9 cellular contexts compared by ENCODE assay signal in the genomic region with DNA sequence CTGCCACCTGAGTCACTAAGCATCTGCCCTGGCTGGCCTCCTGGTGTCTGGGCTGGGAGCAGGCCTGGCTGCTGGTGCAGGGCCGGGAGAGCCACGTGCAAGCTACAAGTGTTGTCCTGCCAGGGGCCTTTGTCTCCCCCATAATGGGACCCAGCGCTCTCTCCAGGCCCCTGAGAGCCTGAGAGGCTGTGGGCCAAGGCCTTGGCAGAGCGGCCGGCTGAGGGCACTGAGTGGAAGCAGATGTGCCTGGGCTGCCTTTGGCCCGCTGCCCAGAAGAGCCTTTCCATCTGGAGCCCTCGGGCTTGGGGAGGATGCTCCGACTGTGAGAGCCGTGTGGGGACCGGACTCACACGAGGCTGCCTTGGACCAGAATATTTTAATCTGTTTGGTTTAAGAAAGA.
DNase-seq lines count a peak whose midpoint lies in the region; ATAC-seq lines count a peak whose summit lies in the region.
"Had no signal": no experiment of that assay in that cellular context is flagged by ENCODE, and none has a peak within 500 bp of the region (broad histone marks: within the 10 kb centered on the region; RNA-seq: fewer than 3 reads in every experiment).

No MANE protein-coding gene starts in this region.

- DNase-seq in NCI-H1092 (lab: John Stamatoyannopoulos, UW) (peak; percentile 97), amygdala (lab: John Stamatoyannopoulos, UW) (peak in 55 of 56 donors; percentile 31 to 97 (median 83)), right cardiac atrium (peak; percentile 68 to 89 (median 88)), substantia nigra (lab: John Stamatoyannopoulos, UW) (peak; percentile 37 to 97 (median 87)), GOT3 (lab: John Stamatoyannopoulos, UW) (no peak)
- no peak for DNase-seq in stimulated activated CD4-positive, alpha-beta T cell treated with anti-CD3 and anti-CD28 coated beads, Interleukin-1b, Interleukin-23, amount 100 ng/mL, for 48 hours
- DNase-seq: gastrocnemius medialis, retina had no signal

- WGBS in right cardiac atrium: 37% methylated on average over 11 of the region's 11 CpGs

- H3K4me3 ChIP-seq in right cardiac atrium (ENCODE audit: low read length): no peak overlapping the region
- H3K4me3 ChIP-seq: gastrocnemius medialis had no signal

- intact Hi-C loops in right cardiac atrium (cut with DNase I): no loop called here

- H3K9me3 ChIP-seq in right cardiac atrium (ENCODE audit: control insufficient read depth, low read length): no peaks in the 10 kb centered on the region
- H3K9me3 ChIP-seq: gastrocnemius medialis had no signal

- H3K27me3 ChIP-seq in right cardiac atrium (ENCODE audit: control insufficient read depth, insufficient read depth): no peaks in the 10 kb centered on the region
- H3K27me3 ChIP-seq: gastrocnemius medialis had no signal

- H3K4me1 ChIP-seq in right cardiac atrium (ENCODE audit: control insufficient read depth, insufficient read depth, low read length): peaks cover 7% of the 10 kb centered on the region

- peak; percentile 56 to 79 for ATAC-seq in right cardiac atrium
- ATAC-seq in HG02642 (IDR thresholded peaks at IDR 0.05; ENCODE audit: poor library complexity, unreplicated experiment): no peak
- ATAC-seq: gastrocnemius medialis had no signal

- H3K27ac ChIP-seq in right cardiac atrium (ENCODE audit: low read length) (peak overlapping the region; percentile 11), substantia nigra (ENCODE audit: low read depth, low read length, poor library complexity, severe bottlenecking) (peak overlapping the region; percentile 52)
- H3K27ac ChIP-seq: gastrocnemius medialis had no signal

Comparison
In these comparisons a context has a peak if more than half of its experiments do, and no peak if none do; other contexts are left out.
1. DNase-seq: peak in NCI-H1092 (single experiment), amygdala (55 of 56), right cardiac atrium (3 of 3) and substantia nigra (49 of 49); none in stimulated activated CD4-positive, alpha-beta T cell treated with anti-CD3 and anti-CD28 coated beads, Interleukin-1b, Interleukin-23, amount 100 ng/mL, for 48 hours (single experiment) and GOT3 (single experiment).